In the genomic region with DNA sequence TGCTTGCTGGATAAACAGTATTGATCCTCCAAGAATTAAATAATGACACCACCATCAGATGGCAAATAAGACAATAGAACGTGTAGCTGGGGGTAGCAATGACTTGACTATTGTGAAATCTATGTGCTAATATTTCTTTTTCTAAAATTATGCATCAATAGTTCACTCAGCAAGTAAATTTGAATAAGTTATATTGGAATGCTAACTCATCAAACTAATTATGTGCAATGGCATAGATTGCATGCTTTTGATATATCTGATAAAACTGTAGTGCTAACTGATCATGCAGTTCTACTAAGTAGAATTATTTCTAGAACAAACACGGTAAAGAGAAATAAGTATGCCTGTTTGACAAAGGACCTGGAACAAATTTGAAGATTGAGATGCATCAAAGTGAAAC, we compare ENCODE assay signal across 9 cellular contexts.
"Had no signal": no experiment of that assay in that cellular context is flagged by ENCODE, and none has a peak within 500 bp of the region (broad histone marks: within the 10 kb centered on the region; RNA-seq: fewer than 3 reads in every experiment).

No MANE protein-coding gene starts in this region.

- FAIRE-seq: HTR-8/SVneo, K562 had no signal

- H3K4me1 ChIP-seq: HAP-1 had no signal

- H3K9me3 ChIP-seq: HAP-1 had no signal

- ATAC-seq: HCT116, K562 had no signal

- DNase-seq: GM23248, GOT3, H7, HFFc6, KG1 had no signal

- H3K4me3 ChIP-seq: GM23248, HAP-1, K562 had no signal

- H3K36me3 ChIP-seq: HAP-1 had no signal

- H3K9ac ChIP-seq: GM23248 had no signal

- H2AFZ ChIP-seq: GM23248 had no signal

- H3K27ac ChIP-seq: GM23248 had no signal
